1 cellular context compared by ENCODE assay signal in the genomic region with DNA sequence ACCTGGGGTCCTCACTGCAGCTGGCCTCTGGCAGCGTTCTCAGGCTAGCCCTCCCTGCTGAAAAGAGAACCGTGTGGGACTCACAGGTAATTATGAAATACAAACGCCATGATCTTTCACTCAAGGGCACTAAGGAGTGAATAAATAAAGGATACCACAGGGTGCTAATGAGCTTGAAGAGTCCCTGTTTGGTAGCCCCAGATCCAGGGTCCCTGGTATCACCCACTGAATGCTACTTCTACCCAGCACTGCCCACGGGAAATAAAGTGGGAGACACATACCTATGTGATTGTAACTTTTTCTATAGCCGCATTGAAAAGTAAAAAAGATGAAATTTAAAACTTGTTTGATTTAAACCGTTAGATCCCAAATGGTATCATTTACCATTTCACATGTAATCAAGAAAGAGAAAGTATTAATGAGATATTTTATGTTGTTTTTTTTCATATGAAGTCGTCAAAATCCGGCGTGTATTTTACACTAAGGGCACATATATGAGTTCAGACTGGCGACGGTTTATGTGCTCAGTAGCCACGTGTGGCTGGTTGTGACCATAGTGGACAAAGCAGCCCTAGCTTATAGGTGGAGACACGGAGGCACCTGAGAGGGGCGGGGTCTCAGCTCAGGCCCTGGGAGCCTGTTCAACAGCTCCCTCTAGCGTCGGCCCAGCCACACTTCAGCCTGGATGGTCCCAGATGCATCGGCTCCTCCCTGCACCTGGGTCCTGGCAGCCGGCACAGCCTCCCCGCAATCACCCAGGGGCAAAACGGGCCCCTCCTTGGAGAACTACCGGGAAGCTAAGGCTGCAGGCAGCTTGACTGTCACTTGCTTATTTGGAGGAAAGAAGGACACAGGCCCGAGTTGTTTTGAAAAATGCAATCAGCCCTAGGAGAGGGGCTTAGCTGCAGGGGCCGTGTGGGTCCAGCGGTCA.
TF ChIP-seq lines count a peak whose summit lies in the region.

No MANE protein-coding gene starts in this region.

TF ChIP-seq in GM12878, 131 proteins besides CTCF, POLR2A, EP300 and RAD21 (continued from another document):
- TF ChIP-seq, protein P1, sequence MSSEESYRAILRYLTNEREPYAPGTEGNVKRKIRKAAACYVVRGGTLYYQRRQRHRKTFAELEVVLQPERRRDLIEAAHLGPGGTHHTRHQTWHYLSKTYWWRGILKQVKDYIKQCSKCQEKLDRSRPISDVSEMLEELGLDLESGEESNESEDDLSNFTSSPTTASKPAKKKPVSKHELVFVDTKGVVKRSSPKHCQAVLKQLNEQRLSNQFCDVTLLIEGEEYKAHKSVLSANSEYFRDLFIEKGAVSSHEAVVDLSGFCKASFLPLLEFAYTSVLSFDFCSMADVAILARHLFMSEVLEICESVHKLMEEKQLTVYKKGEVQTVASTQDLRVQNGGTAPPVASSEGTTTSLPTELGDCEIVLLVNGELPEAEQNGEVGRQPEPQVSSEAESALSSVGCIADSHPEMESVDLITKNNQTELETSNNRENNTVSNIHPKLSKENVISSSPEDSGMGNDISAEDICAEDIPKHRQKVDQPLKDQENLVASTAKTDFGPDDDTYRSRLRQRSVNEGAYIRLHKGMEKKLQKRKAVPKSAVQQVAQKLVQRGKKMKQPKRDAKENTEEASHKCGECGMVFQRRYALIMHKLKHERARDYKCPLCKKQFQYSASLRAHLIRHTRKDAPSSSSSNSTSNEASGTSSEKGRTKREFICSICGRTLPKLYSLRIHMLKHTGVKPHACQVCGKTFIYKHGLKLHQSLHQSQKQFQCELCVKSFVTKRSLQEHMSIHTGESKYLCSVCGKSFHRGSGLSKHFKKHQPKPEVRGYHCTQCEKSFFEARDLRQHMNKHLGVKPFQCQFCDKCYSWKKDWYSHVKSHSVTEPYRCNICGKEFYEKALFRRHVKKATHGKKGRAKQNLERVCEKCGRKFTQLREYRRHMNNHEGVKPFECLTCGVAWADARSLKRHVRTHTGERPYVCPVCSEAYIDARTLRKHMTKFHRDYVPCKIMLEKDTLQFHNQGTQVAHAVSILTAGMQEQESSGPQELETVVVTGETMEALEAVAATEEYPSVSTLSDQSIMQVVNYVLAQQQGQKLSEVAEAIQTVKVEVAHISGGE (CRISPR knock-in tag; IDR thresholded peaks at IDR 0.05), result no peak
- TF ChIP-seq CEBPB (IDR thresholded peaks at IDR 0.05; ENCODE audit: borderline replicate concordance in 1 of 2, low read depth in 2 of 2, low read length in 2 of 2) (no peak), ZNF622 (IDR thresholded peaks at IDR 0.05) (no peak), ETV6 (conservative IDR thresholded peaks at IDR 0.05 in 1 of 2, IDR thresholded peaks at IDR 0.05 in 1 of 2; ENCODE audit: borderline replicate concordance in 1 of 2, low read depth in 1 of 2) (no peak), GABPA (IDR thresholded peaks at IDR 0.05; ENCODE audit: low read depth) (no peak), ESRRA (IDR thresholded peaks at IDR 0.05; ENCODE audit: low read length) (0 out of 2 replicates have a peak, but pooled peaks have one; percentile 30), MEF2B (IDR thresholded peaks at IDR 0.05; ENCODE audit: partially characterized antibody, poor library complexity, severe bottlenecking) (no peak), BRCA1 (IDR thresholded peaks at IDR 0.05; ENCODE audit: low read depth, low read length) (peak; percentile 41; the same call in 1 of the 2 replicates), BMI1 (IDR thresholded peaks at IDR 0.05; ENCODE audit: borderline replicate concordance) (no peak), RFX5 (IDR thresholded peaks at IDR 0.05; ENCODE audit: low read depth, low read length) (0 out of 2 replicates have a peak, but pooled peaks have one; percentile 45), TCF12 (IDR thresholded peaks at IDR 0.05; ENCODE audit: low read depth, low read length) (peak; percentile 82; the same call in 1 of the 2 replicates), RCOR1 (conservative IDR thresholded peaks at IDR 0.05; ENCODE audit: low read depth, low read length) (0 out of 2 replicates have a peak, but pooled peaks have one; percentile 47), CBFB (IDR thresholded peaks at IDR 0.05; ENCODE audit: low read depth) (no peak), HDAC6 (IDR thresholded peaks at IDR 0.05; ENCODE audit: unreplicated experiment) (no peak), FOXK2 (IDR thresholded peaks at IDR 0.05) (no peak), MXI1 (IDR thresholded peaks at IDR 0.05; ENCODE audit: low read depth, low read length) (peak; percentile 94), MYB (IDR thresholded peaks at IDR 0.05; ENCODE audit: borderline replicate concordance, low read depth, low read length) (no peak), CREB1 (IDR thresholded peaks at IDR 0.05; ENCODE audit: low read depth) (no peak)
- TF ChIP-seq, protein P2, sequence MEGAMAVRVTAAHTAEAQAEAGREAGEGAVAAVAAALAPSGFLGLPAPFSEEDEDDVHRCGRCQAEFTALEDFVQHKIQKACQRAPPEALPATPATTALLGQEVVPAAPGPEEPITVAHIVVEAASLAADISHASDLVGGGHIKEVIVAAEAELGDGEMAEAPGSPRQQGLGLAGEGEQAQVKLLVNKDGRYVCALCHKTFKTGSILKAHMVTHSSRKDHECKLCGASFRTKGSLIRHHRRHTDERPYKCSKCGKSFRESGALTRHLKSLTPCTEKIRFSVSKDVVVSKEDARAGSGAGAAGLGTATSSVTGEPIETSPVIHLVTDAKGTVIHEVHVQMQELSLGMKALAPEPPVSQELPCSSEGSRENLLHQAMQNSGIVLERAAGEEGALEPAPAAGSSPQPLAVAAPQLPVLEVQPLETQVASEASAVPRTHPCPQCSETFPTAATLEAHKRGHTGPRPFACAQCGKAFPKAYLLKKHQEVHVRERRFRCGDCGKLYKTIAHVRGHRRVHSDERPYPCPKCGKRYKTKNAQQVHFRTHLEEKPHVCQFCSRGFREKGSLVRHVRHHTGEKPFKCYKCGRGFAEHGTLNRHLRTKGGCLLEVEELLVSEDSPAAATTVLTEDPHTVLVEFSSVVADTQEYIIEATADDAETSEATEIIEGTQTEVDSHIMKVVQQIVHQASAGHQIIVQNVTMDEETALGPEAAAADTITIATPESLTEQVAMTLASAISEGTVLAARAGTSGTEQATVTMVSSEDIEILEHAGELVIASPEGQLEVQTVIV (IDR thresholded peaks at IDR 0.05; ENCODE audit: borderline replicate concordance, partially characterized antibody), result no peak
- TF ChIP-seq, protein P3, sequence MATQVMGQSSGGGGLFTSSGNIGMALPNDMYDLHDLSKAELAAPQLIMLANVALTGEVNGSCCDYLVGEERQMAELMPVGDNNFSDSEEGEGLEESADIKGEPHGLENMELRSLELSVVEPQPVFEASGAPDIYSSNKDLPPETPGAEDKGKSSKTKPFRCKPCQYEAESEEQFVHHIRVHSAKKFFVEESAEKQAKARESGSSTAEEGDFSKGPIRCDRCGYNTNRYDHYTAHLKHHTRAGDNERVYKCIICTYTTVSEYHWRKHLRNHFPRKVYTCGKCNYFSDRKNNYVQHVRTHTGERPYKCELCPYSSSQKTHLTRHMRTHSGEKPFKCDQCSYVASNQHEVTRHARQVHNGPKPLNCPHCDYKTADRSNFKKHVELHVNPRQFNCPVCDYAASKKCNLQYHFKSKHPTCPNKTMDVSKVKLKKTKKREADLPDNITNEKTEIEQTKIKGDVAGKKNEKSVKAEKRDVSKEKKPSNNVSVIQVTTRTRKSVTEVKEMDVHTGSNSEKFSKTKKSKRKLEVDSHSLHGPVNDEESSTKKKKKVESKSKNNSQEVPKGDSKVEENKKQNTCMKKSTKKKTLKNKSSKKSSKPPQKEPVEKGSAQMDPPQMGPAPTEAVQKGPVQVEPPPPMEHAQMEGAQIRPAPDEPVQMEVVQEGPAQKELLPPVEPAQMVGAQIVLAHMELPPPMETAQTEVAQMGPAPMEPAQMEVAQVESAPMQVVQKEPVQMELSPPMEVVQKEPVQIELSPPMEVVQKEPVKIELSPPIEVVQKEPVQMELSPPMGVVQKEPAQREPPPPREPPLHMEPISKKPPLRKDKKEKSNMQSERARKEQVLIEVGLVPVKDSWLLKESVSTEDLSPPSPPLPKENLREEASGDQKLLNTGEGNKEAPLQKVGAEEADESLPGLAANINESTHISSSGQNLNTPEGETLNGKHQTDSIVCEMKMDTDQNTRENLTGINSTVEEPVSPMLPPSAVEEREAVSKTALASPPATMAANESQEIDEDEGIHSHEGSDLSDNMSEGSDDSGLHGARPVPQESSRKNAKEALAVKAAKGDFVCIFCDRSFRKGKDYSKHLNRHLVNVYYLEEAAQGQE (IDR thresholded peaks at IDR 0.05; ENCODE audit: low read depth, low read length), result no peak
- TF ChIP-seq, protein P4, sequence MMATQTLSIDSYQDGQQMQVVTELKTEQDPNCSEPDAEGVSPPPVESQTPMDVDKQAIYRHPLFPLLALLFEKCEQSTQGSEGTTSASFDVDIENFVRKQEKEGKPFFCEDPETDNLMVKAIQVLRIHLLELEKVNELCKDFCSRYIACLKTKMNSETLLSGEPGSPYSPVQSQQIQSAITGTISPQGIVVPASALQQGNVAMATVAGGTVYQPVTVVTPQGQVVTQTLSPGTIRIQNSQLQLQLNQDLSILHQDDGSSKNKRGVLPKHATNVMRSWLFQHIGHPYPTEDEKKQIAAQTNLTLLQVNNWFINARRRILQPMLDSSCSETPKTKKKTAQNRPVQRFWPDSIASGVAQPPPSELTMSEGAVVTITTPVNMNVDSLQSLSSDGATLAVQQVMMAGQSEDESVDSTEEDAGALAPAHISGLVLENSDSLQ (IDR thresholded peaks at IDR 0.05), result no peak; the same call in 1 of the 2 replicates
